Comparison of ENCODE assay signal across 1 cellular context in genomic region chr22:49829044-49829719, GRCh38.
TF ChIP-seq lines count a peak whose summit lies in the region.

No MANE protein-coding gene starts in this region.

TF ChIP-seq in WTC11, 78 proteins besides CTCF, POLR2A, EP300 and RAD21 (continued from another document):
- TF ChIP-seq, protein P1, sequence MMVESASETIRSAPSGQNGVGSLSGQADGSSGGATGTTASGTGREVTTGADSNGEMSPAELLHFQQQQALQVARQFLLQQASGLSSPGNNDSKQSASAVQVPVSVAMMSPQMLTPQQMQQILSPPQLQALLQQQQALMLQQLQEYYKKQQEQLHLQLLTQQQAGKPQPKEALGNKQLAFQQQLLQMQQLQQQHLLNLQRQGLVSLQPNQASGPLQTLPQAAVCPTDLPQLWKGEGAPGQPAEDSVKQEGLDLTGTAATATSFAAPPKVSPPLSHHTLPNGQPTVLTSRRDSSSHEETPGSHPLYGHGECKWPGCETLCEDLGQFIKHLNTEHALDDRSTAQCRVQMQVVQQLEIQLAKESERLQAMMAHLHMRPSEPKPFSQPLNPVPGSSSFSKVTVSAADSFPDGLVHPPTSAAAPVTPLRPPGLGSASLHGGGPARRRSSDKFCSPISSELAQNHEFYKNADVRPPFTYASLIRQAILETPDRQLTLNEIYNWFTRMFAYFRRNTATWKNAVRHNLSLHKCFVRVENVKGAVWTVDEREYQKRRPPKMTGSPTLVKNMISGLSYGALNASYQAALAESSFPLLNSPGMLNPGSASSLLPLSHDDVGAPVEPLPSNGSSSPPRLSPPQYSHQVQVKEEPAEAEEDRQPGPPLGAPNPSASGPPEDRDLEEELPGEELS (CRISPR knock-in tag; IDR thresholded peaks at IDR 0.05), result no peak
- TF ChIP-seq ATF3 (CRISPR knock-in tag; conservative IDR thresholded peaks at IDR 0.05), result no peak
- TF ChIP-seq FOXJ3 (CRISPR knock-in tag; IDR thresholded peaks at IDR 0.05; ENCODE audit: borderline replicate concordance), result no peak
- TF ChIP-seq MYBL2 (CRISPR knock-in tag; IDR thresholded peaks at IDR 0.05), result no peak
- no peak for TF ChIP-seq MLX (CRISPR knock-in tag; IDR thresholded peaks at IDR 0.05)
- TF ChIP-seq, protein P2, sequence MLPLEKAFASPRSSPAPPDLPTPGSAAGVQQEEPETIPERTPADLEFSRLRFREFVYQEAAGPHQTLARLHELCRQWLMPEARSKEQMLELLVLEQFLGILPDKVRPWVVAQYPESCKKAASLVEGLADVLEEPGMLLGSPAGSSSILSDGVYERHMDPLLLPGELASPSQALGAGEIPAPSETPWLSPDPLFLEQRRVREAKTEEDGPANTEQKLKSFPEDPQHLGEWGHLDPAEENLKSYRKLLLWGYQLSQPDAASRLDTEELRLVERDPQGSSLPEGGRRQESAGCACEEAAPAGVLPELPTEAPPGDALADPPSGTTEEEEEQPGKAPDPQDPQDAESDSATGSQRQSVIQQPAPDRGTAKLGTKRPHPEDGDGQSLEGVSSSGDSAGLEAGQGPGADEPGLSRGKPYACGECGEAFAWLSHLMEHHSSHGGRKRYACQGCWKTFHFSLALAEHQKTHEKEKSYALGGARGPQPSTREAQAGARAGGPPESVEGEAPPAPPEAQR (CRISPR knock-in tag; IDR thresholded peaks at IDR 0.05), result no peak
- no peak for TF ChIP-seq ZNF317 (CRISPR knock-in tag; IDR thresholded peaks at IDR 0.05; ENCODE audit: borderline replicate concordance, low read depth)
- no peak for TF ChIP-seq KAT7 (CRISPR knock-in tag; IDR thresholded peaks at IDR 0.05; ENCODE audit: borderline replicate concordance)
- TF ChIP-seq ZNF396 (CRISPR knock-in tag; IDR thresholded peaks at IDR 0.05; ENCODE audit: borderline replicate concordance), result no peak
- no peak for TF ChIP-seq TEAD4 (CRISPR knock-in tag; IDR thresholded peaks at IDR 0.05)
- TF ChIP-seq EMX1 (CRISPR knock-in tag; IDR thresholded peaks at IDR 0.05), result no peak
- no peak for TF ChIP-seq HMGA2 (CRISPR knock-in tag; IDR thresholded peaks at IDR 0.05)
